In genomic region chr17:17840751-17841591, GRCh38 we compare ENCODE assay signal across 8 cellular contexts. TPM values are rescaled to one million over a fixed set of nuclear protein-coding genes. Genes with fewer than 3 reads are reported as not detected.
DNase-seq lines count a peak whose midpoint lies in the region; ATAC-seq and TF ChIP-seq lines count a peak whose summit lies in the region.

No MANE protein-coding gene starts in this region.

- H3K9me3 ChIP-seq in upper lobe of right lung = no peaks in the 10 kb centered on the region

- H3K9me3 Mint-ChIP-seq in dendritic cell treated with granulocyte-macrophage colony-stimulating factor and Interleukin-4, amounts not matched to agents 40 ng/mL and 50 ng/mL, for 4 days = no peaks in the 10 kb centered on the region
- H3K9me3 Mint-ChIP-seq in memory B cell = no peaks in the 10 kb centered on the region

- DNase-seq in NCI-H1417 (lab: John Stamatoyannopoulos, UW) (peak; percentile 9 to 46 (median 45)), NCI-H1417 treated with DMSO at 0.1 percent for 48 hours (lab: John Stamatoyannopoulos, UW) (no peak), OCI-M1 (lab: John Stamatoyannopoulos, UW) (peak; percentile 52), memory B cell (ENCODE audit: low spot score in 2 of 2) (no peak), upper lobe of right lung (no peak), left lobe of liver (ENCODE audit: low spot score) (no peak)

- H3K4me3 Mint-ChIP-seq in dendritic cell treated with granulocyte-macrophage colony-stimulating factor and Interleukin-4, amounts not matched to agents 40 ng/mL and 50 ng/mL, for 4 days = peak overlapping the region; percentile 79
- H3K4me3 Mint-ChIP-seq in memory B cell = peak overlapping the region; percentile 59

- H3K27me3 Mint-ChIP-seq in dendritic cell treated with granulocyte-macrophage colony-stimulating factor and Interleukin-4, amounts not matched to agents 40 ng/mL and 50 ng/mL, for 4 days = no peaks in the 10 kb centered on the region
- H3K27me3 Mint-ChIP-seq in memory B cell = no peaks in the 10 kb centered on the region

- H3K27me3 ChIP-seq in upper lobe of right lung = no peaks in the 10 kb centered on the region

- H3K4me1 ChIP-seq in upper lobe of right lung = peaks cover 68% of the 10 kb centered on the region

- ATAC-seq in memory B cell (ENCODE audit: low read depth) (no peak), upper lobe of right lung (peak; percentile 6), HG02798 (IDR thresholded peaks at IDR 0.05; ENCODE audit: poor library complexity, unreplicated experiment) (no peak), left lobe of liver (no peak)

- H3K27ac Mint-ChIP-seq in dendritic cell treated with granulocyte-macrophage colony-stimulating factor and Interleukin-4, amounts not matched to agents 40 ng/mL and 50 ng/mL, for 4 days = peak overlapping the region; percentile 97
- H3K27ac Mint-ChIP-seq in memory B cell = peak overlapping the region; percentile 89

- H3K27ac ChIP-seq in upper lobe of right lung = peak overlapping the region; percentile 100

- H3K36me3 Mint-ChIP-seq in dendritic cell treated with granulocyte-macrophage colony-stimulating factor and Interleukin-4, amounts not matched to agents 40 ng/mL and 50 ng/mL, for 4 days (ENCODE audit: low read depth) = peaks cover 17% of the 10 kb centered on the region
- H3K36me3 Mint-ChIP-seq in memory B cell = no peaks in the 10 kb centered on the region

- intact Hi-C loops in dendritic cell treated with granulocyte-macrophage colony-stimulating factor and Interleukin-4, amounts not matched to agents 40 ng/mL and 50 ng/mL, for 4 days (cut with micrococcal nuclease) = loop anchor here (1.0 to 2.0 kb wide), 2 partner anchors 7 to 16 kb away; no protein-coding TSS in a partner anchor
- intact Hi-C loops in upper lobe of right lung (cut with DNase I) = no loop called here

- no peaks in the 10 kb centered on the region for H3K36me3 ChIP-seq in upper lobe of right lung

- peak overlapping the region; percentile 59 for H3K4me3 ChIP-seq in upper lobe of right lung

- H3K4me1 Mint-ChIP-seq in dendritic cell treated with granulocyte-macrophage colony-stimulating factor and Interleukin-4, amounts not matched to agents 40 ng/mL and 50 ng/mL, for 4 days (ENCODE audit: low read depth) = peaks cover 57% of the 10 kb centered on the region
- peaks cover 16% of the 10 kb centered on the region for H3K4me1 Mint-ChIP-seq in memory B cell

- no peak for TF ChIP-seq CTCF in upper lobe of right lung (IDR thresholded peaks at IDR 0.05)

RNA-seq across cellular contexts. Expression of gene SREBF1, which starts 4.2 kb away (rescaled TPM):
- total RNA-seq in upper lobe of right lung (80.8 TPM), left lobe of liver (220 TPM)

Comparison
In these comparisons a context has a peak if more than half of its experiments do, and no peak if none do; other contexts are left out.
1. DNase-seq: peak in NCI-H1417 (3 of 3) and OCI-M1 (single experiment); none in NCI-H1417 treated with DMSO at 0.1 percent for 48 hours (single experiment), memory B cell (0 of 2), upper lobe of right lung (single experiment) and left lobe of liver (single experiment).